In the genomic region with DNA sequence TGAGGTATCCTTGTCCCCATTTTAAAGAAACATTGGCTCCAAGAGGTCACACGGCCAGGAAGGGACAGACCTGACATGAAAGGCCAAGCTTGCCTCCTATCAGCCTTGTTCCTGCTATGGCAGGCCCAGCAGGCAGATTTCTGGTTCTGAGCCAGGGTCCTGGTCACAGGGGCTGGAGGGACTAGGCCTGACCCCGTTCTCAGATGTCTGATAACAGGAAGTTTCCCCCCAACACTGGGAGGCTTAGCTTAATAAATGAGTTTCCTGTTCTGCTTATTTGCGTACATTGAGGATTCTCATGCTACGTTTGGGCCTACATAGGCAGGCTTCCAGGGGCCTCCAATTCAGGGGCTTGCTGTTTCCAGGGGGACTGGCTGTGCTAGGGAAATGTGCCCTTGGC, we compare ENCODE assay signal across 23 cellular contexts.
"Had no signal": no experiment of that assay in that cellular context is flagged by ENCODE, and none has a peak within 500 bp of the region (broad histone marks: within the 10 kb centered on the region; RNA-seq: fewer than 3 reads in every experiment).

No MANE protein-coding gene starts in this region.

- H3K4me3 ChIP-seq: colonic mucosa, dorsolateral prefrontal cortex, hepatocyte, pancreas, sigmoid colon, smooth muscle cell, upper lobe of left lung had no signal

- H3K79me2 ChIP-seq: hepatocyte had no signal

- H3K27ac Mint-ChIP-seq: activated naive CD4-positive, alpha-beta T cell treated with anti-CD3 and anti-CD28 coated beads, Interleukin-2, amount 50 U/mL, for 72 hours; activated T-cell treated with anti-CD3 and anti-CD28 coated beads, Interleukin-2, amount 50 U/mL, for 24 hours; activated T-helper 17 cell treated with anti-CD3 and anti-CD28 coated beads, Interleukin-2, amount 50 U/mL, for 72 hours; effector memory CD8-positive, alpha-beta T cell; natural killer cell treated with Interleukin-12 subunit alpha and Interleukin-12 subunit beta and Interleukin-15 and Interleukin-18, amount 100 ng/mL, for 72 hours; WTC11 had no signal

- H3K9me3 ChIP-seq: colonic mucosa, pancreas, sigmoid colon, upper lobe of left lung had no signal

- H3K9me3 Mint-ChIP-seq: activated naive CD4-positive, alpha-beta T cell treated with anti-CD3 and anti-CD28 coated beads, Interleukin-2, amount 50 U/mL, for 72 hours; activated T-cell treated with anti-CD3 and anti-CD28 coated beads, Interleukin-2, amount 50 U/mL, for 24 hours; activated T-helper 17 cell treated with anti-CD3 and anti-CD28 coated beads, Interleukin-2, amount 50 U/mL, for 72 hours; effector memory CD8-positive, alpha-beta T cell; natural killer cell treated with Interleukin-12 subunit alpha and Interleukin-12 subunit beta and Interleukin-15 and Interleukin-18, amount 100 ng/mL, for 72 hours had no signal

- H2AFZ ChIP-seq: hepatocyte had no signal

- H3K4me2 ChIP-seq: hepatocyte, smooth muscle cell had no signal

- H3K4me3 Mint-ChIP-seq: activated T-cell treated with anti-CD3 and anti-CD28 coated beads, Interleukin-2, amount 50 U/mL, for 24 hours; activated T-helper 17 cell treated with anti-CD3 and anti-CD28 coated beads, Interleukin-2, amount 50 U/mL, for 72 hours; effector memory CD8-positive, alpha-beta T cell; natural killer cell treated with Interleukin-12 subunit alpha and Interleukin-12 subunit beta and Interleukin-15 and Interleukin-18, amount 100 ng/mL, for 72 hours; WTC11 had no signal

- H3K36me3 Mint-ChIP-seq: activated naive CD4-positive, alpha-beta T cell treated with anti-CD3 and anti-CD28 coated beads, Interleukin-2, amount 50 U/mL, for 72 hours; natural killer cell treated with Interleukin-12 subunit alpha and Interleukin-12 subunit beta and Interleukin-15 and Interleukin-18, amount 100 ng/mL, for 72 hours; WTC11 had no signal

- H3K27ac ChIP-seq: colonic mucosa, dorsolateral prefrontal cortex, hepatocyte, pancreas, sigmoid colon, upper lobe of left lung had no signal

- DNase-seq: activated CD4-positive, alpha-beta T cell treated with anti-CD3 and anti-CD28 coated beads, Interleukin-2, amount 50 U/mL, for 4 hours; activated CD8-positive, alpha-beta memory T cell treated with anti-CD3 and anti-CD28 coated beads for 24 hours; activated CD8-positive, alpha-beta memory T cell treated with anti-CD3 and anti-CD28 coated beads, Interleukin-2, amount 50 U/mL, for 4 hours; activated T-cell treated with anti-CD3 and anti-CD28 coated beads, Interleukin-2, amount 50 U/mL, for 24 hours; colonic mucosa; dorsolateral prefrontal cortex; effector memory CD8-positive, alpha-beta T cell; glutamatergic neuron; kidney glomerular epithelial cell; left ventricle myocardium superior; pancreas; sigmoid colon; stimulated activated CD4-positive, alpha-beta T cell treated with anti-CD3 and anti-CD28 coated beads, Interleukin-2, amount 100 ng/mL, for 48 hours; stimulated activated naive CD4-positive, alpha-beta T cell treated with Interleukin-2 at 50 U/mL for 16 hours; T-helper 9 cell; upper lobe of left lung had no signal

- ATAC-seq: activated naive CD4-positive, alpha-beta T cell treated with anti-CD3 and anti-CD28 coated beads, Interleukin-2, amount 50 U/mL, for 72 hours; activated T-helper 17 cell treated with anti-CD3 and anti-CD28 coated beads, Interleukin-2, amount 50 U/mL, for 72 hours; effector memory CD8-positive, alpha-beta T cell; esophagus mucosa; left ventricle myocardium superior; natural killer cell treated with Interleukin-12 subunit alpha and Interleukin-12 subunit beta and Interleukin-15 and Interleukin-18, amount 100 ng/mL, for 72 hours; pancreas; WTC11 had no signal

- H3K27me3 Mint-ChIP-seq: activated T-cell treated with anti-CD3 and anti-CD28 coated beads, Interleukin-2, amount 50 U/mL, for 24 hours; activated T-helper 17 cell treated with anti-CD3 and anti-CD28 coated beads, Interleukin-2, amount 50 U/mL, for 72 hours had no signal

- H3K27me3 ChIP-seq: colonic mucosa, dorsolateral prefrontal cortex, hepatocyte, pancreas, sigmoid colon, upper lobe of left lung had no signal

- H3K4me1 ChIP-seq: colonic mucosa, pancreas had no signal

- H3K36me3 ChIP-seq: colonic mucosa, pancreas, sigmoid colon, upper lobe of left lung had no signal

- H3K4me1 Mint-ChIP-seq: WTC11 had no signal
